ENCODE assay signal across 35 cellular contexts in genomic region chr5:58311526-58311925, GRCh38.
"Had no signal": no experiment of that assay in that cellular context is flagged by ENCODE, and none has a peak within 500 bp of the region (broad histone marks: within the 10 kb centered on the region; RNA-seq: fewer than 3 reads in every experiment).

No MANE protein-coding gene starts in this region.

- H3K4me1 Mint-ChIP-seq: activated B cell treated with CpG ODN at 0.5 μM for 24 hours; activated CD4-positive, alpha-beta T cell treated with anti-CD3 and anti-CD28 coated beads, Interleukin-2, amount 10 ng/mL, durations not matched to agents 24 days and 14 days; activated naive CD8-positive, alpha-beta T cell treated with anti-CD3 and anti-CD28 coated beads for 36 hours; central memory CD8-positive, alpha-beta T cell had no signal

- H3K4me3 ChIP-seq: body of pancreas, breast epithelium, cardiac muscle cell had no signal

- H3K9me3 Mint-ChIP-seq: activated B cell treated with CpG ODN at 0.5 μM for 24 hours; activated CD4-positive, alpha-beta memory T cell treated with anti-CD3 and anti-CD28 coated beads for 36 hours; activated CD4-positive, alpha-beta T cell treated with anti-CD3 and anti-CD28 coated beads, Interleukin-2, amount 10 ng/mL, durations not matched to agents 24 days and 14 days; activated CD8-positive, alpha-beta T cell treated with anti-CD3 and anti-CD28 coated beads for 36 hours; activated T-cell treated with anti-CD3 and anti-CD28 coated beads, Interleukin-2, amount 50 U/mL, for 24 hours; T-helper 1 cell treated with Interleukin-12 subunit alpha and Interleukin-12 subunit beta and Interleukin-4 antibody, amounts not matched to agents 30 μg/mL and 1 μg/mL, for 36 hours; T-helper 2 cell treated with Interferon-gamma antibody and Interleukin-4, amounts not matched to agents 5 μg/mL and 100 μg/mL, for 36 hours had no signal

- H3K27ac Mint-ChIP-seq: activated B cell treated with CpG ODN at 0.5 μM for 24 hours; activated CD4-positive, alpha-beta memory T cell treated with anti-CD3 and anti-CD28 coated beads for 36 hours; activated CD4-positive, alpha-beta T cell treated with anti-CD3 and anti-CD28 coated beads, Interleukin-2, amount 10 ng/mL, durations not matched to agents 24 days and 14 days; activated CD8-positive, alpha-beta T cell treated with anti-CD3 and anti-CD28 coated beads for 36 hours; activated naive CD4-positive, alpha-beta T cell treated with anti-CD3 and anti-CD28 coated beads for 36 hours; activated naive CD4-positive, alpha-beta T cell treated with anti-CD3 and anti-CD28 coated beads, Interleukin-2, amount 50 U/mL, for 72 hours; activated naive CD8-positive, alpha-beta T cell treated with anti-CD3 and anti-CD28 coated beads for 36 hours; activated T-cell treated with anti-CD3 and anti-CD28 coated beads, Interleukin-2, amount 50 U/mL, for 24 hours; T-helper 1 cell treated with Interleukin-12 subunit alpha and Interleukin-12 subunit beta and Interleukin-4 antibody, amounts not matched to agents 30 μg/mL and 1 μg/mL, for 36 hours; T-helper 2 cell treated with Interferon-gamma antibody and Interleukin-4, amounts not matched to agents 5 μg/mL and 100 μg/mL, for 36 hours had no signal

- H3K36me3 ChIP-seq: adrenal gland, brain microvascular endothelial cell, breast epithelium, cardiac muscle cell had no signal

- H3K9me3 ChIP-seq: adrenal gland, body of pancreas had no signal

- H3K4me3 Mint-ChIP-seq: activated B cell treated with CpG ODN at 0.5 μM for 24 hours; activated CD4-positive, alpha-beta memory T cell treated with anti-CD3 and anti-CD28 coated beads for 36 hours; activated CD4-positive, alpha-beta T cell treated with anti-CD3 and anti-CD28 coated beads, Interleukin-2, amount 10 ng/mL, durations not matched to agents 24 days and 14 days; activated CD8-positive, alpha-beta T cell treated with anti-CD3 and anti-CD28 coated beads for 36 hours; activated naive CD4-positive, alpha-beta T cell treated with anti-CD3 and anti-CD28 coated beads for 36 hours; activated naive CD8-positive, alpha-beta T cell treated with anti-CD3 and anti-CD28 coated beads for 36 hours; activated T-cell treated with anti-CD3 and anti-CD28 coated beads, Interleukin-2, amount 50 U/mL, for 24 hours; central memory CD8-positive, alpha-beta T cell; T-helper 1 cell treated with Interleukin-12 subunit alpha and Interleukin-12 subunit beta and Interleukin-4 antibody, amounts not matched to agents 30 μg/mL and 1 μg/mL, for 36 hours; T-helper 2 cell treated with Interferon-gamma antibody and Interleukin-4, amounts not matched to agents 5 μg/mL and 100 μg/mL, for 36 hours had no signal

- H3K36me3 Mint-ChIP-seq: activated CD4-positive, alpha-beta memory T cell treated with anti-CD3 and anti-CD28 coated beads for 36 hours; activated naive CD4-positive, alpha-beta T cell treated with anti-CD3 and anti-CD28 coated beads, Interleukin-2, amount 50 U/mL, for 72 hours; activated naive CD8-positive, alpha-beta T cell treated with anti-CD3 and anti-CD28 coated beads for 36 hours had no signal

- H3K27ac ChIP-seq: adrenal gland, body of pancreas, brain microvascular endothelial cell, breast epithelium, cardiac muscle cell, VCaP had no signal

- DNase-seq: activated B cell treated with CpG ODN at 0.5 μM for 24 hours; activated CD4-positive, alpha-beta memory T cell treated with anti-CD3 and anti-CD28 coated beads for 36 hours; activated CD4-positive, alpha-beta T cell treated with anti-CD3 and anti-CD28 coated beads for 4 hours; activated CD4-positive, alpha-beta T cell treated with anti-CD3 and anti-CD28 coated beads, Interleukin-2, amount 10 ng/mL, durations not matched to agents 24 days and 14 days; activated CD4-positive, alpha-beta T cell treated with anti-CD3 and anti-CD28 coated beads, Interleukin-2, amount 50 U/mL, for 1 hour; activated CD4-positive, alpha-beta T cell treated with anti-CD3 and anti-CD28 coated beads, Interleukin-2, amount 50 U/mL, for 4 hours; activated CD4-positive, CD25-positive, alpha-beta regulatory T cell treated with anti-CD3 and anti-CD28 coated beads, Interleukin-2, amount 50 U/mL, for 72 hours; activated CD8-positive, alpha-beta memory T cell treated with anti-CD3 and anti-CD28 coated beads, Interleukin-2, amount 50 U/mL, for 4 hours; activated CD8-positive, alpha-beta T cell treated with anti-CD3 and anti-CD28 coated beads for 36 hours; activated effector memory CD4-positive, alpha-beta T cell treated with anti-CD3 and anti-CD28 coated beads, Interleukin-2, amount 50 U/mL, for 16 hours; activated gamma-delta T cell treated with Interleukin-2 at 50 U/mL for 16 hours; activated naive CD4-positive, alpha-beta T cell; activated naive CD4-positive, alpha-beta T cell treated with anti-CD3 and anti-CD28 coated beads for 36 hours; activated naive CD4-positive, alpha-beta T cell treated with anti-CD3 and anti-CD28 coated beads, Interleukin-2, amount 50 U/mL, for 16 hours; activated naive CD8-positive, alpha-beta T cell treated with anti-CD3 and anti-CD28 coated beads for 36 hours; activated T-cell treated with anti-CD3 and anti-CD28 coated beads, Interleukin-2, amount 50 U/mL, for 24 hours; activated T-cell treated with anti-CD3 and anti-CD28 coated beads, Interleukin-2, amount 50 U/mL, for 48 hours; adrenal gland; amniotic stem cell; aorta; body of pancreas; brain microvascular endothelial cell; caudate nucleus; cerebellar nuclear complex; T-helper 1 cell; T-helper 2 cell; T-helper 9 cell had no signal

- H3K27me3 ChIP-seq: adrenal gland, body of pancreas, brain microvascular endothelial cell, breast epithelium, cardiac muscle cell had no signal

- FAIRE-seq: astrocyte had no signal

- H3K27me3 Mint-ChIP-seq: activated CD4-positive, alpha-beta T cell treated with anti-CD3 and anti-CD28 coated beads, Interleukin-2, amount 10 ng/mL, durations not matched to agents 24 days and 14 days; central memory CD8-positive, alpha-beta T cell had no signal

- H3K4me1 ChIP-seq: adrenal gland, body of pancreas, breast epithelium had no signal

- ATAC-seq: activated CD8-positive, alpha-beta T cell treated with anti-CD3 and anti-CD28 coated beads for 36 hours; activated naive CD4-positive, alpha-beta T cell treated with anti-CD3 and anti-CD28 coated beads, Interleukin-2, amount 50 U/mL, for 72 hours; body of pancreas had no signal
